ENCODE assay signal across 15 cellular contexts in the genomic region with DNA sequence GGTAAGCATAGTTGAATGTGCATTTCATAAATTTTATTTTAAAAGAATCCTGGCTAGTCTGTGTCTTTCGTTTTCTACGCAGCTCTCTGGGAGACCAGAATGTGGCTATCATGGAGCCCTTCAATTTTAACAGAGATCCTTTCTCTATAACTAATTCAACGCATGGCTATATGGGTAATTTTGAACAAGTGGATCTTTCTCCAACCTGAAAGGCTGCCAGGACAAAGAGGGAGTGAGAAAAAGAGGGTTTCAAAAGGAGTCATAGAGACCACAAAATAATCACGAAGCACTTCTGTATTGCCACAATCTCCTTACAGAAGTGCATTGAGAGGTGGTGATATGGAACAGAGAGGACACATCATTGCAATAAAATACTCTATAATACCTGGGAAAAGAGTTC. TPM values are rescaled to one million over a fixed set of nuclear protein-coding genes. Genes with fewer than 3 reads are reported as not detected.
DNase-seq lines count a peak whose midpoint lies in the region; ATAC-seq and TF ChIP-seq lines count a peak whose summit lies in the region.
"Had no signal": no experiment of that assay in that cellular context is flagged by ENCODE, and none has a peak within 500 bp of the region (broad histone marks: within the 10 kb centered on the region; RNA-seq: fewer than 3 reads in every experiment).

No MANE protein-coding gene starts in this region.

- no peak overlapping the region for H4K8ac ChIP-seq in neuronal stem cell (ENCODE audit: low read depth, low read length)

- no peak overlapping the region for H2BK12ac ChIP-seq in neuronal stem cell (ENCODE audit: low read length)

- TF ChIP-seq CTCF in brain (conservative IDR thresholded peaks at IDR 0.05), result no peak

- H3K4me3 Mint-ChIP-seq in brain, result peak overlapping the region in 2 of 5 experiments; percentile 1 to 16
- H3K4me3 Mint-ChIP-seq: CD4-positive, alpha-beta memory T cell had no signal

- no peak overlapping the region for H3K4me2 ChIP-seq in neuronal stem cell (ENCODE audit: insufficient read depth, low read length, poor library complexity, severe bottlenecking)

- H3K36me3 Mint-ChIP-seq in brain, result no peaks in the 10 kb centered on the region
- H3K36me3 Mint-ChIP-seq: CD4-positive, alpha-beta memory T cell had no signal

- peak overlapping the region; percentile 1 to 85 (median 23) for H3K27ac Mint-ChIP-seq in brain
- H3K27ac Mint-ChIP-seq: CD4-positive, alpha-beta memory T cell had no signal

- H3K9ac ChIP-seq in neuronal stem cell (ENCODE audit: low read depth, low read length, poor library complexity), result no peak overlapping the region

- H3K4ac ChIP-seq in neuronal stem cell (ENCODE audit: low read length), result no peak overlapping the region

- H3K14ac ChIP-seq in neuronal stem cell (ENCODE audit: low read length), result no peak overlapping the region

- H3K4me1 ChIP-seq in HAP-1 (peaks cover 26% of the 10 kb centered on the region), neuronal stem cell (ENCODE audit: control insufficient read depth in 2 of 2, insufficient read depth in 1 of 2, low read depth in 1 of 2, low read length in 2 of 2) (no peaks in the 10 kb centered on the region)

- no CpG with 5 or more reads among the region's 4 CpGs for WGBS in neuronal stem cell (ENCODE audit: extremely low coverage in 2 of 2, insufficient read length in 2 of 2, insufficient replicate concordance in 1 of 2), 2 donors

- H2BK15ac ChIP-seq in neuronal stem cell (ENCODE audit: low read length), result no peak overlapping the region

- H3K36me3 ChIP-seq in HAP-1 (replicated peaks), result no peaks in the 10 kb centered on the region
- no peaks in the 10 kb centered on the region for H3K36me3 ChIP-seq in neuronal stem cell (replicated peaks in 1 of 2; ENCODE audit: control insufficient read depth in 2 of 2, insufficient read depth in 2 of 2, low read length in 2 of 2)

- H3K27me3 ChIP-seq in HAP-1 (ENCODE audit: low read depth) (no peaks in the 10 kb centered on the region), neuronal stem cell (ENCODE audit: control insufficient read depth in 3 of 3, insufficient read depth in 3 of 3, low read depth in 1 of 3, low read length in 3 of 3) (no peaks in the 10 kb centered on the region)

- no peak overlapping the region for H3K27ac ChIP-seq in neuronal stem cell (replicated peaks; ENCODE audit: low read length)

- H2BK5ac ChIP-seq in neuronal stem cell (ENCODE audit: low read length), result no peak overlapping the region

- peaks cover 3% of the 10 kb centered on the region for H3K27me3 Mint-ChIP-seq in brain
- H3K27me3 Mint-ChIP-seq: CD4-positive, alpha-beta memory T cell had no signal

- no peaks in the 10 kb centered on the region for H3K9me3 ChIP-seq in HAP-1
- H3K9me3 ChIP-seq in neuronal stem cell (replicated peaks in 1 of 2; ENCODE audit: control insufficient read depth in 2 of 2, insufficient read depth in 1 of 2, low read depth in 1 of 2, low read length in 2 of 2), result no peaks in the 10 kb centered on the region

- H3K79me1 ChIP-seq in neuronal stem cell (ENCODE audit: low read depth, low read length), result no peaks in the 10 kb centered on the region

- ATAC-seq in GM21360 (IDR thresholded peaks at IDR 0.05; ENCODE audit: unreplicated experiment) (no peak), GM18870 (IDR thresholded peaks at IDR 0.05; ENCODE audit: unreplicated experiment) (no peak)

- H2AFZ ChIP-seq in neuronal stem cell (ENCODE audit: low read length), result peak overlapping the region; percentile 40

- no peak overlapping the region for H3K23ac ChIP-seq in neuronal stem cell (ENCODE audit: low read depth, low read length, poor library complexity)

- H2AK5ac ChIP-seq in neuronal stem cell (ENCODE audit: low read depth, low read length), result no peak overlapping the region

- peaks cover 18% of the 10 kb centered on the region for H3K4me1 Mint-ChIP-seq in brain
- H3K4me1 Mint-ChIP-seq: CD4-positive, alpha-beta memory T cell had no signal

- DNase-seq in HAP-1 (ENCODE audit: low spot score in 2 of 2), result peak; percentile 16 to 45
- DNase-seq in medulla oblongata (ENCODE audit: extremely low spot score), result peak; percentile 55
- DNase-seq in neuronal stem cell (ENCODE audit: low spot score), result no peak
- no peak for DNase-seq in T-helper 9 cell
- DNase-seq: C1 segment of cervical spinal cord; Calu3; CD4-positive, alpha-beta memory T cell; COR-L47; DMS53; DND-41; GOT3; HCEC 1CT had no signal

- no peak overlapping the region for H3K4me3 ChIP-seq in HAP-1
- H3K4me3 ChIP-seq in neuronal stem cell (ENCODE audit: low read length in 2 of 2), result no peak overlapping the region

- no peak overlapping the region for H3K18ac ChIP-seq in neuronal stem cell (ENCODE audit: low read length)

- in situ Hi-C loops in HAP-1 (cut with MboI; ENCODE audit: low sequenced_read_pairs), result no loop called here

- H2BK120ac ChIP-seq in neuronal stem cell (ENCODE audit: low read depth, low read length), result no peak overlapping the region

- no peak overlapping the region for H4K91ac ChIP-seq in neuronal stem cell (ENCODE audit: low read depth, low read length, poor library complexity)

- peaks cover 0 to 6% (median 0%) of the 10 kb centered on the region in 5 experiments for H3K9me3 Mint-ChIP-seq in brain

RNA-seq across cellular contexts. Expression of a gene that starts 21.7 kb away (rescaled TPM):
- 85.4 TPM for polyA plus RNA-seq in brain (ENCODE audit: insufficient read depth, low read depth, low replicate concordance)
- polyA plus RNA-seq in neuronal stem cell (2013, experiment 1 of 2), result 169 TPM
- 173 TPM for polyA plus RNA-seq in neuronal stem cell (2013, experiment 2 of 2)
- polyA plus RNA-seq: CD4-positive, alpha-beta memory T cell had no signal

Comparison
In these comparisons a context has a peak if more than half of its experiments do, and no peak if none do; other contexts are left out.
1. DNase-seq: peak in HAP-1 (2 of 2) and medulla oblongata (single experiment); none in neuronal stem cell (single experiment) and T-helper 9 cell (single experiment).